In genomic region chr9:138040446-138041430, GRCh38 we compare ENCODE assay signal across 18 cellular contexts.
A peak's percentile ranks its signal among the peaks of the same experiment; 100 is the strongest.
DNase-seq lines count a peak whose midpoint lies in the region; ATAC-seq and TF ChIP-seq lines count a peak whose summit lies in the region.
"Had no signal": no experiment of that assay in that cellular context is flagged by ENCODE, and none has a peak within 500 bp of the region (broad histone marks: within the 10 kb centered on the region; RNA-seq: fewer than 3 reads in every experiment).

No MANE protein-coding gene starts in this region.

- H3K27me3 ChIP-seq in osteoblast (ENCODE audit: insufficient read depth, low read length) (no peaks in the 10 kb centered on the region), upper lobe of right lung (peaks cover 19% of the 10 kb centered on the region)
- H3K27me3 ChIP-seq: Peyer's patch, SJSA1 had no signal

- no peak overlapping the region for H3K4me3 Mint-ChIP-seq in activated CD4-positive, alpha-beta memory T cell treated with anti-CD3 and anti-CD28 coated beads for 36 hours
- no peak overlapping the region for H3K4me3 Mint-ChIP-seq in activated CD4-positive, alpha-beta memory T cell treated with anti-CD3 and anti-CD28 coated beads, Interleukin-2, amount 10 ng/mL, durations not matched to agents 7 days and 5 days
- no peak overlapping the region for H3K4me3 Mint-ChIP-seq in activated naive CD4-positive, alpha-beta T cell treated with anti-CD3 and anti-CD28 coated beads for 36 hours

- H3K27ac ChIP-seq in osteoblast (ENCODE audit: low read depth, low read length) (no peak overlapping the region), upper lobe of right lung (no peak overlapping the region)
- H3K27ac ChIP-seq: C4-2B, Peyer's patch, SJSA1 had no signal

- H3K4me3 ChIP-seq in osteoblast (ENCODE audit: insufficient read depth, low read length) (no peak overlapping the region), upper lobe of right lung (no peak overlapping the region)
- H3K4me3 ChIP-seq: Peyer's patch, SJSA1 had no signal

- H3K27ac Mint-ChIP-seq in activated CD4-positive, alpha-beta memory T cell treated with anti-CD3 and anti-CD28 coated beads for 36 hours: peak overlapping the region; percentile 52
- H3K27ac Mint-ChIP-seq in activated CD4-positive, alpha-beta memory T cell treated with anti-CD3 and anti-CD28 coated beads, Interleukin-2, amount 10 ng/mL, durations not matched to agents 7 days and 5 days: no peak overlapping the region
- no peak overlapping the region for H3K27ac Mint-ChIP-seq in activated naive CD4-positive, alpha-beta T cell treated with anti-CD3 and anti-CD28 coated beads for 36 hours

- no peak overlapping the region for H2AFZ ChIP-seq in osteoblast (ENCODE audit: low read length)

- no peaks in the 10 kb centered on the region for H3K4me1 ChIP-seq in osteoblast (ENCODE audit: insufficient read depth, low read length)
- no peaks in the 10 kb centered on the region for H3K4me1 ChIP-seq in upper lobe of right lung
- H3K4me1 ChIP-seq: Peyer's patch, SJSA1 had no signal

- H3K36me3 ChIP-seq in osteoblast (ENCODE audit: insufficient read depth, low read length) (no peaks in the 10 kb centered on the region), upper lobe of right lung (no peaks in the 10 kb centered on the region)
- H3K36me3 ChIP-seq: Peyer's patch, SJSA1 had no signal

- H3K4me1 Mint-ChIP-seq in activated CD4-positive, alpha-beta memory T cell treated with anti-CD3 and anti-CD28 coated beads for 36 hours (ENCODE audit: low read depth): no peaks in the 10 kb centered on the region
- no peaks in the 10 kb centered on the region for H3K4me1 Mint-ChIP-seq in activated CD4-positive, alpha-beta memory T cell treated with anti-CD3 and anti-CD28 coated beads, Interleukin-2, amount 10 ng/mL, durations not matched to agents 7 days and 5 days
- no peaks in the 10 kb centered on the region for H3K4me1 Mint-ChIP-seq in activated naive CD4-positive, alpha-beta T cell treated with anti-CD3 and anti-CD28 coated beads for 36 hours (ENCODE audit: low read depth)

- no peaks in the 10 kb centered on the region for H3K9me3 ChIP-seq in osteoblast (ENCODE audit: low read depth, low read length)
- H3K9me3 ChIP-seq in upper lobe of right lung: no peaks in the 10 kb centered on the region
- H3K9me3 ChIP-seq: Peyer's patch, SJSA1 had no signal

- H4K20me1 ChIP-seq in osteoblast (ENCODE audit: insufficient read depth, low read length): no peaks in the 10 kb centered on the region

- TF ChIP-seq CTCF in osteoblast (IDR thresholded peaks at IDR 0.05; ENCODE audit: extremely low read depth, low read depth, low read length) (no peak), upper lobe of right lung (IDR thresholded peaks at IDR 0.05) (no peak)

- H3K4me2 ChIP-seq in osteoblast (ENCODE audit: insufficient read depth, low read length): no peak overlapping the region

- H3K79me2 ChIP-seq in osteoblast (ENCODE audit: insufficient read depth, low read length): no peaks in the 10 kb centered on the region

- no peaks in the 10 kb centered on the region for H3K9me3 Mint-ChIP-seq in activated CD4-positive, alpha-beta memory T cell treated with anti-CD3 and anti-CD28 coated beads for 36 hours
- H3K9me3 Mint-ChIP-seq in activated CD4-positive, alpha-beta memory T cell treated with anti-CD3 and anti-CD28 coated beads, Interleukin-2, amount 10 ng/mL, durations not matched to agents 7 days and 5 days: no peaks in the 10 kb centered on the region
- no peaks in the 10 kb centered on the region for H3K9me3 Mint-ChIP-seq in activated naive CD4-positive, alpha-beta T cell treated with anti-CD3 and anti-CD28 coated beads for 36 hours

- POLR2A ChIA-PET in activated CD4-positive, alpha-beta memory T cell treated with anti-CD3 and anti-CD28 coated beads for 36 hours (lab: Charles Lee): no interaction called here
- POLR2A ChIA-PET in activated CD4-positive, alpha-beta memory T cell treated with anti-CD3 and anti-CD28 coated beads, Interleukin-2, amount 10 ng/mL, durations not matched to agents 7 days and 5 days (lab: Charles Lee): no interaction called here

- DNase-seq in activated CD4-positive, alpha-beta memory T cell treated with anti-CD3 and anti-CD28 coated beads for 36 hours: no peak
- no peak for DNase-seq in activated CD4-positive, alpha-beta memory T cell treated with anti-CD3 and anti-CD28 coated beads, Interleukin-2, amount 10 ng/mL, durations not matched to agents 7 days and 5 days
- DNase-seq in D341Med (ENCODE audit: low spot score): peak; percentile 10
- peak; percentile 57 for DNase-seq in osteoblast (ENCODE audit: insufficient read length, low spot score, missing footprints)
- DNase-seq in upper lobe of right lung: peak; percentile 13
- no peak for DNase-seq in activated naive CD4-positive, alpha-beta T cell treated with anti-CD3 and anti-CD28 coated beads for 36 hours
- DNase-seq: DMS53, GDM1, Karpas-422, MV-4-11, NCI-H1694 treated with DMSO at 0.1 percent for 48 hours, NCI-H2081 treated with DMSO at 0.1 percent for 48 hours, NCI-H2171 treated with DMSO at 0.1 percent for 48 hours, NCI-H526 had no signal

- CTCF ChIA-PET in activated CD4-positive, alpha-beta memory T cell treated with anti-CD3 and anti-CD28 coated beads for 36 hours (lab: Charles Lee): no interaction called here
- CTCF ChIA-PET in activated CD4-positive, alpha-beta memory T cell treated with anti-CD3 and anti-CD28 coated beads, Interleukin-2, amount 10 ng/mL, durations not matched to agents 7 days and 5 days (lab: Charles Lee): no interaction called here
- CTCF ChIA-PET in activated naive CD4-positive, alpha-beta T cell treated with anti-CD3 and anti-CD28 coated beads for 36 hours (lab: Charles Lee): no interaction called here

- no peaks in the 10 kb centered on the region for H3K36me3 Mint-ChIP-seq in activated CD4-positive, alpha-beta memory T cell treated with anti-CD3 and anti-CD28 coated beads for 36 hours
- no peaks in the 10 kb centered on the region for H3K36me3 Mint-ChIP-seq in activated CD4-positive, alpha-beta memory T cell treated with anti-CD3 and anti-CD28 coated beads, Interleukin-2, amount 10 ng/mL, durations not matched to agents 7 days and 5 days (ENCODE audit: low read depth)
- no peaks in the 10 kb centered on the region for H3K36me3 Mint-ChIP-seq in activated naive CD4-positive, alpha-beta T cell treated with anti-CD3 and anti-CD28 coated beads for 36 hours (ENCODE audit: low read depth)

- intact Hi-C loops in activated CD4-positive, alpha-beta memory T cell treated with anti-CD3 and anti-CD28 coated beads for 36 hours (cut with micrococcal nuclease): no loop called here
- intact Hi-C loops in upper lobe of right lung (cut with DNase I): no loop called here
- intact Hi-C loops in activated naive CD4-positive, alpha-beta T cell treated with anti-CD3 and anti-CD28 coated beads for 36 hours (cut with micrococcal nuclease): no loop called here

- peaks cover 20% of the 10 kb centered on the region for H3K27me3 Mint-ChIP-seq in activated CD4-positive, alpha-beta memory T cell treated with anti-CD3 and anti-CD28 coated beads for 36 hours
- peaks cover 2% of the 10 kb centered on the region for H3K27me3 Mint-ChIP-seq in activated CD4-positive, alpha-beta memory T cell treated with anti-CD3 and anti-CD28 coated beads, Interleukin-2, amount 10 ng/mL, durations not matched to agents 7 days and 5 days
- peaks cover 6% of the 10 kb centered on the region for H3K27me3 Mint-ChIP-seq in activated naive CD4-positive, alpha-beta T cell treated with anti-CD3 and anti-CD28 coated beads for 36 hours (ENCODE audit: low read depth)

- no peak for ATAC-seq in upper lobe of right lung
- no peak for ATAC-seq in HG03521 (IDR thresholded peaks at IDR 0.05; ENCODE audit: unreplicated experiment)

Comparison
In these comparisons a context has a peak if more than half of its experiments do, and no peak if none do; other contexts are left out.
1. DNase-seq: peak in D341Med (single experiment), osteoblast (single experiment) and upper lobe of right lung (single experiment); none in activated CD4-positive, alpha-beta memory T cell treated with anti-CD3 and anti-CD28 coated beads for 36 hours (single experiment), activated CD4-positive, alpha-beta memory T cell treated with anti-CD3 and anti-CD28 coated beads, Interleukin-2, amount 10 ng/mL, durations not matched to agents 7 days and 5 days (single experiment) and activated naive CD4-positive, alpha-beta T cell treated with anti-CD3 and anti-CD28 coated beads for 36 hours (single experiment).